Comparison of ENCODE assay signal across 12 cellular contexts in genomic region chr1:173332026-173332425, GRCh38.
DNase-seq lines count a peak whose midpoint lies in the region; ATAC-seq and TF ChIP-seq lines count a peak whose summit lies in the region.
"Had no signal": no experiment of that assay in that cellular context is flagged by ENCODE, and none has a peak within 500 bp of the region (broad histone marks: within the 10 kb centered on the region; RNA-seq: fewer than 3 reads in every experiment).

No MANE protein-coding gene starts in this region.

- H3K9me3 ChIP-seq in T-helper 17 cell (ENCODE audit: control insufficient read depth, low read length, poor library complexity, severe bottlenecking) (no peaks in the 10 kb centered on the region), heart left ventricle (no peaks in the 10 kb centered on the region), stomach (no peaks in the 10 kb centered on the region), endodermal cell (ENCODE audit: control insufficient read depth, low read length) (no peaks in the 10 kb centered on the region)

- TF ChIP-seq POLR2A in heart left ventricle (IDR thresholded peaks at IDR 0.05) (no peak), stomach (IDR thresholded peaks at IDR 0.05) (no peak)

- ATAC-seq in T-helper 17 cell (no peak), heart left ventricle (peak; percentile 63 to 96 (median 86)), GM21786 (IDR thresholded peaks at IDR 0.05; ENCODE audit: unreplicated experiment) (no peak)

- H3K27me3 ChIP-seq in heart left ventricle (no peaks in the 10 kb centered on the region), stomach (no peaks in the 10 kb centered on the region), endodermal cell (ENCODE audit: control insufficient read depth, insufficient read depth, low read length, poor library complexity, severe bottlenecking) (no peaks in the 10 kb centered on the region)

- H3K4me3 ChIP-seq in heart left ventricle (no peak overlapping the region), stomach (no peak overlapping the region), endodermal cell (ENCODE audit: low read length) (no peak overlapping the region)
- H3K4me3 ChIP-seq: SK-N-MC had no signal

- H3K4me3 Mint-ChIP-seq in activated naive CD4-positive, alpha-beta T cell treated with anti-CD3 and anti-CD28 coated beads, Interleukin-2, amount 10 ng/mL, durations not matched to agents 7 days and 5 days, result no peak overlapping the region
- H3K4me3 Mint-ChIP-seq in activated naive CD4-positive, alpha-beta T cell treated with anti-CD3 and anti-CD28 coated beads for 36 hours, result no peak overlapping the region
- H3K4me3 Mint-ChIP-seq in T-helper 17 cell (no peak overlapping the region), endodermal cell (no peak overlapping the region)
- H3K4me3 Mint-ChIP-seq: activated CD4-positive, alpha-beta memory T cell treated with anti-CD3 and anti-CD28 coated beads, Interleukin-2, amount 10 ng/mL, durations not matched to agents 7 days and 5 days had no signal

- H3K4me1 Mint-ChIP-seq in activated naive CD4-positive, alpha-beta T cell treated with anti-CD3 and anti-CD28 coated beads, Interleukin-2, amount 10 ng/mL, durations not matched to agents 7 days and 5 days, result peaks cover 17% of the 10 kb centered on the region
- peaks cover 25% of the 10 kb centered on the region for H3K4me1 Mint-ChIP-seq in activated naive CD4-positive, alpha-beta T cell treated with anti-CD3 and anti-CD28 coated beads for 36 hours (ENCODE audit: low read depth)
- peaks cover 8% of the 10 kb centered on the region for H3K4me1 Mint-ChIP-seq in T-helper 17 cell
- H3K4me1 Mint-ChIP-seq in endodermal cell, result peaks cover 11% of the 10 kb centered on the region

- H3K36me3 ChIP-seq in heart left ventricle (no peaks in the 10 kb centered on the region), stomach (peaks cover 0 to 7% (median 0%) of the 10 kb centered on the region in 4 donors), endodermal cell (ENCODE audit: control insufficient read depth, insufficient read depth, low read length) (peaks cover 3% of the 10 kb centered on the region)

- peaks cover 2% of the 10 kb centered on the region for H3K36me3 Mint-ChIP-seq in activated naive CD4-positive, alpha-beta T cell treated with anti-CD3 and anti-CD28 coated beads, Interleukin-2, amount 10 ng/mL, durations not matched to agents 7 days and 5 days
- H3K36me3 Mint-ChIP-seq in activated naive CD4-positive, alpha-beta T cell treated with anti-CD3 and anti-CD28 coated beads for 36 hours (ENCODE audit: low read depth), result peaks cover 2% of the 10 kb centered on the region
- H3K36me3 Mint-ChIP-seq in T-helper 17 cell (ENCODE audit: low read depth) (no peaks in the 10 kb centered on the region), endodermal cell (ENCODE audit: low read depth) (peaks cover 3% of the 10 kb centered on the region)

- no peak for TF ChIP-seq CTCF in heart left ventricle (IDR thresholded peaks at IDR 0.05)
- no peak for TF ChIP-seq CTCF in stomach (IDR thresholded peaks at IDR 0.05)
- no peak for TF ChIP-seq CTCF in endodermal cell (conservative IDR thresholded peaks at IDR 0.05)

- H3K27ac Mint-ChIP-seq in activated naive CD4-positive, alpha-beta T cell treated with anti-CD3 and anti-CD28 coated beads, Interleukin-2, amount 10 ng/mL, durations not matched to agents 7 days and 5 days, result peak overlapping the region; percentile 89
- H3K27ac Mint-ChIP-seq in activated naive CD4-positive, alpha-beta T cell treated with anti-CD3 and anti-CD28 coated beads for 36 hours, result no peak overlapping the region
- H3K27ac Mint-ChIP-seq in T-helper 17 cell (peak overlapping the region; percentile 97), endodermal cell (no peak overlapping the region)

- H3K4me1 ChIP-seq in heart left ventricle, result peaks cover 3 to 34% (median 14%) of the 10 kb centered on the region in 12 donors
- peaks cover 0 to 35% (median 9%) of the 10 kb centered on the region in 4 donors for H3K4me1 ChIP-seq in stomach
- H3K4me1 ChIP-seq in endodermal cell (ENCODE audit: control insufficient read depth, insufficient read depth, low read length), result peaks cover 4% of the 10 kb centered on the region

- WGBS in heart left ventricle, 4 donors, result 51 to 75% (median 58%) methylated on average over 2 of the region's 2 CpGs
- WGBS in stomach, 5 donors, result 56 to 79% (median 73%) methylated on average over 2 of the region's 2 CpGs
- 87 to 90% methylated on average over 1 to 2 of the region's 2 CpGs for WGBS in endodermal cell (ENCODE audit: insufficient coverage in 1 of 2, insufficient read length in 1 of 2), 2 experiments

- CTCF ChIA-PET in activated naive CD4-positive, alpha-beta T cell treated with anti-CD3 and anti-CD28 coated beads, Interleukin-2, amount 10 ng/mL, durations not matched to agents 7 days and 5 days (lab: Charles Lee), result interaction anchor here (1.0 kb wide), 1 partner anchor 83 kb away, joined by 3 read pairs; no protein-coding TSS in a partner anchor
- CTCF ChIA-PET in activated naive CD4-positive, alpha-beta T cell treated with anti-CD3 and anti-CD28 coated beads for 36 hours (lab: Charles Lee), result interaction anchor here (0.6 to 1.2 kb wide), 2 partner anchors 437 to 590 kb away, joined by 3 to 4 read pairs; no protein-coding TSS in a partner anchor

- H3K27ac ChIP-seq in heart left ventricle (peak overlapping the region in 10 of 12 donors; percentile 4 to 81 (median 42)), stomach (peak overlapping the region in 3 of 5 donors; percentile 0 to 34 (median 14)), endodermal cell (ENCODE audit: low read depth, low read length) (no peak overlapping the region)
- H3K27ac ChIP-seq: epithelial cell of prostate, SK-N-MC had no signal

- intact Hi-C loops in activated naive CD4-positive, alpha-beta T cell treated with anti-CD3 and anti-CD28 coated beads for 36 hours (cut with micrococcal nuclease), result no loop called here
- intact Hi-C loops in heart left ventricle (cut with DNase I) (no loop called here), stomach (cut with DNase I; ENCODE audit: low total_unique reads) (no loop called here)

- no peaks in the 10 kb centered on the region for H3K9me3 Mint-ChIP-seq in activated naive CD4-positive, alpha-beta T cell treated with anti-CD3 and anti-CD28 coated beads, Interleukin-2, amount 10 ng/mL, durations not matched to agents 7 days and 5 days
- H3K9me3 Mint-ChIP-seq in activated naive CD4-positive, alpha-beta T cell treated with anti-CD3 and anti-CD28 coated beads for 36 hours, result no peaks in the 10 kb centered on the region
- H3K9me3 Mint-ChIP-seq in endodermal cell, result peaks cover 2% of the 10 kb centered on the region
- H3K9me3 Mint-ChIP-seq: activated CD4-positive, alpha-beta memory T cell treated with anti-CD3 and anti-CD28 coated beads, Interleukin-2, amount 10 ng/mL, durations not matched to agents 7 days and 5 days had no signal

- TF ChIP-seq EP300 in stomach (IDR thresholded peaks at IDR 0.05), result no peak

- H3K27me3 Mint-ChIP-seq in activated naive CD4-positive, alpha-beta T cell treated with anti-CD3 and anti-CD28 coated beads, Interleukin-2, amount 10 ng/mL, durations not matched to agents 7 days and 5 days, result no peaks in the 10 kb centered on the region
- H3K27me3 Mint-ChIP-seq in activated naive CD4-positive, alpha-beta T cell treated with anti-CD3 and anti-CD28 coated beads for 36 hours (ENCODE audit: low read depth), result no peaks in the 10 kb centered on the region
- H3K27me3 Mint-ChIP-seq in T-helper 17 cell (no peaks in the 10 kb centered on the region), endodermal cell (ENCODE audit: insufficient read depth) (no peaks in the 10 kb centered on the region)
- H3K27me3 Mint-ChIP-seq: activated CD4-positive, alpha-beta memory T cell treated with anti-CD3 and anti-CD28 coated beads, Interleukin-2, amount 10 ng/mL, durations not matched to agents 7 days and 5 days had no signal

- no peak overlapping the region for H3K9ac ChIP-seq in endodermal cell (ENCODE audit: extremely low read depth, low read length, poor library complexity, severe bottlenecking)

- DNase-seq in activated naive CD4-positive, alpha-beta T cell treated with anti-CD3 and anti-CD28 coated beads, Interleukin-2, amount 10 ng/mL, durations not matched to agents 7 days and 5 days, result no peak
- no peak for DNase-seq in activated naive CD4-positive, alpha-beta T cell treated with anti-CD3 and anti-CD28 coated beads for 36 hours
- no peak for DNase-seq in T-helper 17 cell
- DNase-seq in heart left ventricle, result peak in 3 of 5 donors; percentile 32 to 76 (median 60)
- no peak for DNase-seq in stomach
- DNase-seq in NCI-H345 treated with DMSO at 0.1 percent for 48 hours (lab: John Stamatoyannopoulos, UW; ENCODE audit: unreplicated experiment), result no peak
- DNase-seq in endodermal cell, result no peak
- DNase-seq: activated CD4-positive, alpha-beta memory T cell treated with anti-CD3 and anti-CD28 coated beads, Interleukin-2, amount 10 ng/mL, durations not matched to agents 7 days and 5 days; stimulated activated CD8-positive, alpha-beta memory T cell treated with anti-CD3 and anti-CD28 coated beads, Interleukin-4, amount 100 ng/mL, for 48 hours had no signal

Comparison
In these comparisons a context has a peak if more than half of its experiments do, and no peak if none do; other contexts are left out.
1. H3K27ac Mint-ChIP-seq: peak in activated naive CD4-positive, alpha-beta T cell treated with anti-CD3 and anti-CD28 coated beads, Interleukin-2, amount 10 ng/mL, durations not matched to agents 7 days and 5 days (single experiment) and T-helper 17 cell (single experiment); none in activated naive CD4-positive, alpha-beta T cell treated with anti-CD3 and anti-CD28 coated beads for 36 hours (single experiment) and endodermal cell (single experiment).
2. DNase-seq: peak in heart left ventricle (3 of 5); none in activated naive CD4-positive, alpha-beta T cell treated with anti-CD3 and anti-CD28 coated beads, Interleukin-2, amount 10 ng/mL, durations not matched to agents 7 days and 5 days (single experiment), activated naive CD4-positive, alpha-beta T cell treated with anti-CD3 and anti-CD28 coated beads for 36 hours (single experiment), T-helper 17 cell (0 of 3), stomach (single experiment), NCI-H345 treated with DMSO at 0.1 percent for 48 hours (single experiment) and endodermal cell (single experiment).
3. ATAC-seq: peak in heart left ventricle (4 of 4); none in T-helper 17 cell (single experiment) and GM21786 (single experiment).